16 cellular contexts compared by ENCODE assay signal in the genomic region with DNA sequence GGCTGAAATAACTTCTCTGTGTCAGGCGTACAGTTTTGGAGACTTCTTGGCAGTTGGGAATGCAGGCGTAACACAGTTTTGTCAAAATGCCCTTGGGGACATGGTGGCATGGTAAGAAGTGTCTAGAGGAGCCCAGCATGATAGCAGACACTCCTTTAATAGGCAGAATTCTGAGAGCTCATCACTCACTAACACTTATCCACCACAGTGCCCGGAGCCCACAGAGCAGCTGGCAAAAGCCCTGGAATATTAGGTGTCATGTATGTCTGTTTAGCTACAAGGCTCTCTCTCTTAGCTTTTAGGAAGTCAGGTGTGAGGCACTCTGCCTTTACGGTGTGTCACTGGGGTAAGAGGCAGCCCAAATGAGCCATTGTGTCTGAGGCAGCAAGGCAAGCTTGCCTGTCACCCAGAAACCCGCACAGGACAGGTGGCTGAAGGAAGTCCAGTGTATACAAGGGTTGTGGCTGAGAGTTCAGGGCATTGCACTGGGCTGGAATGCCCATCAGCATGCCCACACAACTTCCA.
A peak's percentile ranks its signal among the peaks of the same experiment; 100 is the strongest.
DNase-seq lines count a peak whose midpoint lies in the region; ATAC-seq and TF ChIP-seq lines count a peak whose summit lies in the region.
"Had no signal": no experiment of that assay in that cellular context is flagged by ENCODE, and none has a peak within 500 bp of the region (broad histone marks: within the 10 kb centered on the region; RNA-seq: fewer than 3 reads in every experiment).

No MANE protein-coding gene starts in this region.

- DNase-seq in DMS79 (lab: John Stamatoyannopoulos, UW) (peak; percentile 32), NCI-H187 (lab: John Stamatoyannopoulos, UW) (peak; percentile 71 to 78), cardiac muscle cell (ENCODE audit: low read depth in 1 of 2, low spot score in 1 of 2) (no peak), posterior vena cava (ENCODE audit: low spot score) (peak; percentile 14), SK-N-SH (no peak), hepatocyte (ENCODE audit: low spot score) (no peak)
- DNase-seq: C1 segment of cervical spinal cord, GF-D8, MV-4-11, NCI-H1436 treated with DMSO at 0.1 percent for 48 hours, NCI-H748 treated with DMSO at 0.1 percent for 48 hours, PC-9 had no signal

- H3K4me1 ChIP-seq in cardiac muscle cell (ENCODE audit: low read depth), result peaks cover 40% of the 10 kb centered on the region
- H3K4me1 ChIP-seq in SK-N-SH (ENCODE audit: control insufficient read depth in 1 of 2, insufficient read depth in 2 of 2, low read depth in 1 of 2, low read length in 1 of 2), result no peaks in the 10 kb centered on the region
- peaks cover 6% of the 10 kb centered on the region for H3K4me1 ChIP-seq in hepatocyte (ENCODE audit: insufficient read depth)

- no peaks in the 10 kb centered on the region for H3F3A ChIP-seq in SK-N-SH (replicated peaks; ENCODE audit: insufficient read depth)

- no peaks in the 10 kb centered on the region for H3K9me3 ChIP-seq in cardiac muscle cell (ENCODE audit: low read depth)
- no peaks in the 10 kb centered on the region for H3K9me3 ChIP-seq in SK-N-SH
- H3K9me3 ChIP-seq in hepatocyte (ENCODE audit: low read depth), result no peaks in the 10 kb centered on the region

- no peak for ATAC-seq in HG02610 (IDR thresholded peaks at IDR 0.05; ENCODE audit: unreplicated experiment)
- ATAC-seq: GM23338, HCT116, K562 had no signal

- H2AFZ ChIP-seq in SK-N-SH (ENCODE audit: low read depth) (no peak overlapping the region), hepatocyte (no peak overlapping the region)
- H2AFZ ChIP-seq: GM23338, PC-9 had no signal

- H3K4me3 ChIP-seq in cardiac muscle cell (no peak overlapping the region), SK-N-SH (ENCODE audit: low read depth in 2 of 2, low read length in 1 of 2) (no peak overlapping the region), hepatocyte (no peak overlapping the region)
- H3K4me3 ChIP-seq: GM23338, K562, PC-9 had no signal

- WGBS in SK-N-SH (ENCODE audit: low lambda C conversion rate), result 34% methylated on average over 4 of the region's 5 CpGs
- 90% methylated on average over 5 of the region's 5 CpGs for WGBS in hepatocyte (ENCODE audit: low lambda C conversion rate, missing lambda C conversion rate)

- no peak for TF ChIP-seq CTCF in cardiac muscle cell (IDR thresholded peaks at IDR 0.05; ENCODE audit: low read depth, low read length)
- no peak for TF ChIP-seq CTCF in SK-N-SH (IDR thresholded peaks at IDR 0.05)
- no peak for TF ChIP-seq CTCF in hepatocyte (IDR thresholded peaks at IDR 0.05; ENCODE audit: poor library complexity)

- no peak for TF ChIP-seq EP300 in SK-N-SH (IDR thresholded peaks at IDR 0.05; ENCODE audit: borderline replicate concordance in 1 of 2, low read depth in 1 of 2, low read length in 1 of 2)

- H4K20me1 ChIP-seq in SK-N-SH (ENCODE audit: insufficient read depth), result no peaks in the 10 kb centered on the region
- no peaks in the 10 kb centered on the region for H4K20me1 ChIP-seq in hepatocyte (ENCODE audit: insufficient read depth, poor library complexity, severe bottlenecking)

- H3K27me3 ChIP-seq in cardiac muscle cell, result no peaks in the 10 kb centered on the region
- H3K27me3 ChIP-seq in SK-N-SH (ENCODE audit: insufficient read depth), result 0 out of 2 replicates have a peak, but pooled peaks cover 7% of the 10 kb centered on the region
- H3K27me3 ChIP-seq in hepatocyte, result no peaks in the 10 kb centered on the region

- intact Hi-C loops in posterior vena cava (cut with DNase I), result no loop called here

- H3K27ac ChIP-seq in cardiac muscle cell, result peak overlapping the region; percentile 89
- no peak overlapping the region for H3K27ac ChIP-seq in SK-N-SH (ENCODE audit: low read depth in 2 of 2, low read length in 1 of 2)
- no peak overlapping the region for H3K27ac ChIP-seq in hepatocyte
- H3K27ac ChIP-seq: PC-9 had no signal

- no peak overlapping the region for H3K9ac ChIP-seq in SK-N-SH

- H3K79me2 ChIP-seq in SK-N-SH (ENCODE audit: insufficient read depth), result no peaks in the 10 kb centered on the region
- H3K79me2 ChIP-seq in hepatocyte, result no peaks in the 10 kb centered on the region

- H3K9me2 ChIP-seq in SK-N-SH (no peaks in the 10 kb centered on the region), hepatocyte (replicated peaks; ENCODE audit: insufficient read depth) (no peaks in the 10 kb centered on the region)

- H3K36me3 ChIP-seq in cardiac muscle cell, result no peaks in the 10 kb centered on the region
- H3K36me3 ChIP-seq in SK-N-SH (replicated peaks in 1 of 2; ENCODE audit: control insufficient read depth in 1 of 2, insufficient read depth in 2 of 2, low read length in 1 of 2), result no peaks in the 10 kb centered on the region
- no peaks in the 10 kb centered on the region for H3K36me3 ChIP-seq in hepatocyte (replicated peaks; ENCODE audit: insufficient read depth, low read depth)

- POLR2A ChIA-PET in SK-N-SH (lab: Yijun Ruan, JAX), result no interaction called here

- no peak for TF ChIP-seq RAD21 in SK-N-SH (IDR thresholded peaks at IDR 0.05; ENCODE audit: low read length)

- CTCF ChIA-PET in SK-N-SH (lab: Yijun Ruan, JAX), result interaction anchor here (0.7 to 1.6 kb wide), 4 partner anchors 10 to 26 kb away, joined by 3 to 6 read pairs (median 3); no protein-coding TSS in a partner anchor

- H3K4me2 ChIP-seq in SK-N-SH (no peak overlapping the region), hepatocyte (no peak overlapping the region)
- H3K4me2 ChIP-seq: GM23338, PC-9 had no signal

TF ChIP-seq in SK-N-SH, 30 proteins besides CTCF, POLR2A, EP300 and RAD21:
- TF ChIP-seq GABPA (IDR thresholded peaks at IDR 0.05; ENCODE audit: low read depth), result no peak
- TF ChIP-seq TAF1 (IDR thresholded peaks at IDR 0.05; ENCODE audit: borderline replicate concordance, low read depth, low read length), result no peak
- no peak for TF ChIP-seq FOXJ3 (CRISPR knock-in tag; IDR thresholded peaks at IDR 0.05)
- TF ChIP-seq TCF12 (IDR thresholded peaks at IDR 0.05), result no peak
- TF ChIP-seq, protein P1, sequence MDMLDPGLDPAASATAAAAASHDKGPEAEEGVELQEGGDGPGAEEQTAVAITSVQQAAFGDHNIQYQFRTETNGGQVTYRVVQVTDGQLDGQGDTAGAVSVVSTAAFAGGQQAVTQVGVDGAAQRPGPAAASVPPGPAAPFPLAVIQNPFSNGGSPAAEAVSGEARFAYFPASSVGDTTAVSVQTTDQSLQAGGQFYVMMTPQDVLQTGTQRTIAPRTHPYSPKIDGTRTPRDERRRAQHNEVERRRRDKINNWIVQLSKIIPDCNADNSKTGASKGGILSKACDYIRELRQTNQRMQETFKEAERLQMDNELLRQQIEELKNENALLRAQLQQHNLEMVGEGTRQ (IDR thresholded peaks at IDR 0.05; ENCODE audit: borderline replicate concordance, low read depth, low read length), result no peak
- no peak for TF ChIP-seq EZH2phosphoT487 (IDR thresholded peaks at IDR 0.05; ENCODE audit: borderline replicate concordance, low read depth)
- TF ChIP-seq NRF1 (IDR thresholded peaks at IDR 0.05; ENCODE audit: low read depth, low read length), result no peak
- no peak for TF ChIP-seq FOXM1 (IDR thresholded peaks at IDR 0.05; ENCODE audit: low read depth)

Comparison
In these comparisons a context has a peak if more than half of its experiments do, and no peak if none do; other contexts are left out.
1. DNase-seq: peak in DMS79 (single experiment), NCI-H187 (2 of 2) and posterior vena cava (single experiment); none in cardiac muscle cell (0 of 2), SK-N-SH (single experiment) and hepatocyte (single experiment).